ENCODE assay signal across 26 cellular contexts in the genomic region with DNA sequence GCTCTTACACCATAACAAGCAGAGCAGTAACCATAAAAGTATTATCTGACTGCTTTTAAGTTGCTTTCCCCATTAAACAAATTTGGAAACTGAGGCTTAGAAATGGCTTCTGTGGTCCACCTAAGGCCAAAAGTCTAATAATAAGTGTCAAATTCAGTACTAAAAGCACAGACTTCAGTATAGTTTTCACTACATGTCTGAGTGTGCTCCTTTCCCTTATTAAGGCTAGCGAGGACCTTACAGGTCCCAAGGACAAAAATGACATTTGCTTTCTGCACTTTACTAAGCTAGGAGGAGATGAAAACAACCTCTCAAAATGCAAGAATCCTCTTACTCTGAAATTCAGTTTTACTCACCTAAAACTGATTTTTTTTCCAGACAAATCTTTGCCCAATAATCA.
"Had no signal": no experiment of that assay in that cellular context is flagged by ENCODE, and none has a peak within 500 bp of the region (broad histone marks: within the 10 kb centered on the region; RNA-seq: fewer than 3 reads in every experiment).

No MANE protein-coding gene starts in this region.

- H3K9ac ChIP-seq: SK-N-SH had no signal

- H3K4me3 ChIP-seq: MG63 had no signal

- H3K27me3 ChIP-seq: MG63 had no signal

- FAIRE-seq: HepG2 had no signal

- ATAC-seq: HepG2, Panc1, PC-3, T-cell had no signal

- H3K27ac ChIP-seq: RWPE1 had no signal

- DNase-seq: IMR-90, Karpas-422, KG1, MG63, NCI-H1092, NCI-H1105 treated with DMSO at 0.1 percent for 48 hours, NCI-H1417 treated with DMSO at 0.1 percent for 48 hours, NCI-H146, NCI-H1694 treated with DMSO at 0.1 percent for 48 hours, NCI-H1930, NCI-H2081, NCI-H2107, NCI-H2227 treated with DMSO at 0.1 percent for 48 hours, NCI-H446, NCI-H510A, NCI-H524 treated with DMSO at 0.1 percent for 48 hours, NCI-H69, NCI-H774, PC-3, SHP77, SK-N-SH, SW 1271, T-cell had no signal

- H3K36me3 ChIP-seq: MG63 had no signal

- H3K4me2 ChIP-seq: SK-N-SH had no signal

- H3K9me3 ChIP-seq: MG63, SK-N-SH had no signal
